16 cellular contexts compared by ENCODE assay signal in genomic region chr21:39319251-39319756, GRCh38. TPM values are rescaled to one million over a fixed set of nuclear protein-coding genes. Genes with fewer than 3 reads are reported as not detected.
A peak's percentile ranks its signal among the peaks of the same experiment; 100 is the strongest.
DNase-seq lines count a peak whose midpoint lies in the region; ATAC-seq and TF ChIP-seq lines count a peak whose summit lies in the region.
"Had no signal": no experiment of that assay in that cellular context is flagged by ENCODE, and none has a peak within 500 bp of the region (broad histone marks: within the 10 kb centered on the region; RNA-seq: fewer than 3 reads in every experiment).

No MANE protein-coding gene starts in this region.

- H3K4me1 Mint-ChIP-seq in GM23338, result peaks cover 4% of the 10 kb centered on the region; the same call in 2 of the 3 replicates
- H3K4me1 Mint-ChIP-seq in naive thymus-derived CD4-positive, alpha-beta T cell, result peaks cover 10 to 15% (median 14%) of the 10 kb centered on the region in 7 donors

- H3K9ac ChIP-seq in rectal smooth muscle tissue (ENCODE audit: low read length), result no peak overlapping the region

- H3K27me3 ChIP-seq in DOHH2 (ENCODE audit: control insufficient read depth, low read length) (no peaks in the 10 kb centered on the region), right cardiac atrium (ENCODE audit: control insufficient read depth, insufficient read depth) (no peaks in the 10 kb centered on the region), rectal smooth muscle tissue (ENCODE audit: control insufficient read depth, insufficient read depth, low read length) (no peaks in the 10 kb centered on the region), GM23338 (ENCODE audit: insufficient read depth) (no peaks in the 10 kb centered on the region)
- H3K27me3 ChIP-seq in naive thymus-derived CD4-positive, alpha-beta T cell (ENCODE audit: control insufficient read depth in 2 of 2, insufficient read depth in 2 of 2, low read length in 2 of 2), result no peaks in the 10 kb centered on the region
- H3K27me3 ChIP-seq: brain microvascular endothelial cell had no signal

- H3K4me1 ChIP-seq in DOHH2 (ENCODE audit: control insufficient read depth, low read length) (peaks cover 100% of the 10 kb centered on the region), right cardiac atrium (ENCODE audit: control insufficient read depth, insufficient read depth, low read length) (peaks cover 8% of the 10 kb centered on the region), rectal smooth muscle tissue (ENCODE audit: control insufficient read depth, insufficient read depth, low read length) (peaks cover 7% of the 10 kb centered on the region), GM23338 (ENCODE audit: insufficient read depth) (peaks cover 4% of the 10 kb centered on the region; the same call in 1 of the 2 replicates)
- peaks cover 4% of the 10 kb centered on the region in 2 donors for H3K4me1 ChIP-seq in naive thymus-derived CD4-positive, alpha-beta T cell (ENCODE audit: control insufficient read depth in 2 of 2, insufficient read depth in 2 of 2, low read length in 2 of 2)

- CTCF ChIA-PET in naive thymus-derived CD4-positive, alpha-beta T cell (lab: Charles Lee), result interaction anchor here (0.7 kb wide), 1 partner anchor 71 kb away, joined by 3 read pairs; no protein-coding TSS in a partner anchor

- peaks cover 27% of the 10 kb centered on the region for H3K79me2 ChIP-seq in DOHH2 (ENCODE audit: control insufficient read depth, low read length)
- no peaks in the 10 kb centered on the region; the same call in 1 of the 2 replicates for H3K79me2 ChIP-seq in GM23338 (replicated peaks; ENCODE audit: insufficient read depth)

- 30% methylated on average over 6 of the region's 6 CpGs for WGBS in right cardiac atrium

- no peaks in the 10 kb centered on the region for H3K9me3 Mint-ChIP-seq in GM23338
- H3K9me3 Mint-ChIP-seq in naive thymus-derived CD4-positive, alpha-beta T cell, result peaks cover 0 to 4% (median 0%) of the 10 kb centered on the region in 11 donors

- DNase-seq in amniotic epithelial cell (ENCODE audit: low read depth) (peak; percentile 51), right cardiac atrium (peak; percentile 30 to 81 (median 78)), GM23338 (ENCODE audit: low spot score) (no peak)
- no peak for DNase-seq in naive thymus-derived CD4-positive, alpha-beta T cell
- DNase-seq: activated CD8-positive, alpha-beta T cell treated with anti-CD3 and anti-CD28 coated beads, Interleukin-2, amount 10 ng/mL, durations not matched to agents 7 days and 5 days; activated effector memory CD4-positive, alpha-beta T cell treated with anti-CD3 and anti-CD28 coated beads, Interleukin-2, amount 50 U/mL, for 16 hours; brain microvascular endothelial cell; effector CD4-positive, alpha-beta T cell; NCI-H187; SIG-M5; stimulated activated CD8-positive, alpha-beta memory T cell treated with anti-CD3 and anti-CD28 coated beads, Interleukin-4, amount 100 ng/mL, for 48 hours had no signal

- H3K4me2 ChIP-seq in DOHH2 (ENCODE audit: low read length) (peak overlapping the region; percentile 97), GM23338 (no peak overlapping the region)

- H3K36me3 ChIP-seq in DOHH2 (ENCODE audit: control insufficient read depth, low read length), result peaks cover 8% of the 10 kb centered on the region
- no peaks in the 10 kb centered on the region for H3K36me3 ChIP-seq in rectal smooth muscle tissue (ENCODE audit: control insufficient read depth, insufficient read depth, low read length)
- no peaks in the 10 kb centered on the region for H3K36me3 ChIP-seq in GM23338 (ENCODE audit: insufficient read depth)
- H3K36me3 ChIP-seq in naive thymus-derived CD4-positive, alpha-beta T cell (ENCODE audit: control insufficient read depth in 2 of 3, insufficient read depth in 3 of 3, low read length in 3 of 3), result no peaks in the 10 kb centered on the region
- H3K36me3 ChIP-seq: brain microvascular endothelial cell had no signal

- no peak for TF ChIP-seq CTCF in DOHH2 (IDR thresholded peaks at IDR 0.05; ENCODE audit: low read depth, low read length, poor library complexity, severe bottlenecking)
- TF ChIP-seq CTCF in GM23338 (conservative IDR thresholded peaks at IDR 0.05; ENCODE audit: low read depth in 2 of 2), result no peak

- H3K27ac ChIP-seq in DOHH2 (ENCODE audit: low read depth, low read length) (peak overlapping the region; percentile 96), right cardiac atrium (ENCODE audit: low read length) (peak overlapping the region; percentile 63), rectal smooth muscle tissue (ENCODE audit: low read depth, low read length) (peak overlapping the region; percentile 67), GM23338 (ENCODE audit: low read depth) (no peak overlapping the region)
- H3K27ac ChIP-seq in naive thymus-derived CD4-positive, alpha-beta T cell (ENCODE audit: low read depth, low read length), result no peak overlapping the region
- H3K27ac ChIP-seq: brain microvascular endothelial cell had no signal

- H3K9me3 ChIP-seq in DOHH2 (ENCODE audit: control insufficient read depth, insufficient read depth, low read length) (no peaks in the 10 kb centered on the region), right cardiac atrium (ENCODE audit: control insufficient read depth, low read length) (no peaks in the 10 kb centered on the region)
- H3K9me3 ChIP-seq in naive thymus-derived CD4-positive, alpha-beta T cell (ENCODE audit: control insufficient read depth in 2 of 3, low read length in 3 of 3), result no peaks in the 10 kb centered on the region

- peaks cover 60% of the 10 kb centered on the region for H3F3A ChIP-seq in DOHH2 (ENCODE audit: control insufficient read depth, insufficient read depth)
- H3F3A ChIP-seq in GM23338 (replicated peaks; ENCODE audit: low read depth), result peaks cover 4% of the 10 kb centered on the region; the same call in 1 of the 2 replicates

- H3K27me3 Mint-ChIP-seq in GM23338 (ENCODE audit: insufficient read depth, low read depth, poor library complexity), result peaks cover 5% of the 10 kb centered on the region
- H3K27me3 Mint-ChIP-seq in naive thymus-derived CD4-positive, alpha-beta T cell, result no peaks in the 10 kb centered on the region

- peak overlapping the region; percentile 75 for H3K4me3 ChIP-seq in DOHH2 (ENCODE audit: low read length)
- H3K4me3 ChIP-seq in right cardiac atrium (ENCODE audit: low read length), result no peak overlapping the region
- H3K4me3 ChIP-seq in rectal smooth muscle tissue (ENCODE audit: low read length), result no peak overlapping the region
- no peak overlapping the region for H3K4me3 ChIP-seq in GM23338
- no peak overlapping the region for H3K4me3 ChIP-seq in naive thymus-derived CD4-positive, alpha-beta T cell (ENCODE audit: low read length)
- H3K4me3 ChIP-seq: GM12878 had no signal

- H3K4me3 Mint-ChIP-seq in GM23338, result no peak overlapping the region
- no peak overlapping the region for H3K4me3 Mint-ChIP-seq in naive thymus-derived CD4-positive, alpha-beta T cell
- H3K4me3 Mint-ChIP-seq: activated CD8-positive, alpha-beta T cell treated with anti-CD3 and anti-CD28 coated beads, Interleukin-2, amount 10 ng/mL, durations not matched to agents 7 days and 5 days had no signal

- H3K9me2 ChIP-seq in DOHH2 (replicated peaks; ENCODE audit: control insufficient read depth, low read length) (no peaks in the 10 kb centered on the region), GM23338 (ENCODE audit: insufficient read depth) (no peaks in the 10 kb centered on the region)

- intact Hi-C loops in right cardiac atrium (cut with DNase I), result loop anchor here in 2 of 4 donors (10.0 kb wide), 1 partner anchor 65 kb away; a partner anchor contains a TSS
- intact Hi-C loops in naive thymus-derived CD4-positive, alpha-beta T cell (cut with micrococcal nuclease), result loop anchor here in 1 of 2 donors (10.0 kb wide), 1 partner anchor 1755 kb away; no protein-coding TSS in a partner anchor

- no peaks in the 10 kb centered on the region; the same call in 2 of the 3 replicates for H3K36me3 Mint-ChIP-seq in GM23338 (ENCODE audit: low read depth)
- H3K36me3 Mint-ChIP-seq in naive thymus-derived CD4-positive, alpha-beta T cell, result no peaks in the 10 kb centered on the region

- H3K27ac Mint-ChIP-seq in GM23338, result no peak overlapping the region; the same call in 1 of the 2 replicates
- H3K27ac Mint-ChIP-seq in naive thymus-derived CD4-positive, alpha-beta T cell, result no peak overlapping the region
- H3K27ac Mint-ChIP-seq: activated CD8-positive, alpha-beta T cell treated with anti-CD3 and anti-CD28 coated beads, Interleukin-2, amount 10 ng/mL, durations not matched to agents 7 days and 5 days had no signal

- ATAC-seq in right cardiac atrium, result peak; percentile 64 to 85
- no peak for ATAC-seq in GM23338
- ATAC-seq in GM21526 (IDR thresholded peaks at IDR 0.05; ENCODE audit: low FRiP score, unreplicated experiment), result no peak
- no peak for ATAC-seq in GM21390 (IDR thresholded peaks at IDR 0.05; ENCODE audit: unreplicated experiment)
- ATAC-seq in naive thymus-derived CD4-positive, alpha-beta T cell, result no peak
- ATAC-seq: activated CD8-positive, alpha-beta T cell treated with anti-CD3 and anti-CD28 coated beads, Interleukin-2, amount 10 ng/mL, durations not matched to agents 7 days and 5 days; GM12878 had no signal

- POLR2A ChIA-PET in naive thymus-derived CD4-positive, alpha-beta T cell (lab: Charles Lee), result interaction anchor here (0.6 to 1.1 kb wide), 3 partner anchors 19 to 30 kb away, joined by 3 to 4 read pairs (median 4); no protein-coding TSS in a partner anchor

- no peaks in the 10 kb centered on the region for H4K20me1 ChIP-seq in DOHH2 (ENCODE audit: control insufficient read depth, insufficient read depth, low read depth, low read length)
- H4K20me1 ChIP-seq in GM23338 (replicated peaks; ENCODE audit: insufficient read depth), result no peaks in the 10 kb centered on the region

- H2AFZ ChIP-seq in GM23338, result no peak overlapping the region

TF ChIP-seq in GM23338, 12 proteins besides CTCF, POLR2A, EP300 and RAD21 (continues in another document):
- TF ChIP-seq EZH2 (IDR thresholded peaks at IDR 0.05; ENCODE audit: low read depth, unreplicated experiment) (no peak), POLR2AphosphoS5 (IDR thresholded peaks at IDR 0.05; ENCODE audit: low read depth) (no peak)

RNA-seq across cellular contexts. Expression of gene BRWD1, which starts 5.9 kb away (rescaled TPM):
- 10 to 100 TPM; 31.0 to 36.9 (median 32.7) TPM for total RNA-seq in right cardiac atrium
- polyA plus RNA-seq in right cardiac atrium (13.4 TPM), GM23338 (2016; fragmentation: Nextera tagmentation; extraction: Ambion mirVana) (26.4 and 35.2 TPM in 2 replicates)
- 75.5 and 81.9 TPM in 2 replicates for total RNA-seq in GM23338 (2014; rRNA removed; shearing (Covaris generic))
- 100 to 1,000 TPM in 1 of 5 experiments, 10 to 100 TPM in 4; 41.1 to 108 (median 83.9) TPM for total RNA-seq in naive thymus-derived CD4-positive, alpha-beta T cell
- polyA plus RNA-seq in naive thymus-derived CD4-positive, alpha-beta T cell, result 10 to 100 TPM; 27.4 to 46.3 TPM

RNA-seq across cellular contexts. Expression of gene HMGN1, which starts 29.6 kb away (rescaled TPM):
- 10 to 100 TPM; 66.5 to 84.6 (median 80.8) TPM for total RNA-seq in right cardiac atrium
- 50.7 TPM for polyA plus RNA-seq in right cardiac atrium
- total RNA-seq in GM23338 (2014; rRNA removed; shearing (Covaris generic)), result 403 and 462 TPM in 2 replicates
- 800 and 889 TPM in 2 replicates for polyA plus RNA-seq in GM23338 (2016; fragmentation: Nextera tagmentation; extraction: Ambion mirVana)
- 100 to 1,000 TPM; 198 to 310 (median 262) TPM for total RNA-seq in naive thymus-derived CD4-positive, alpha-beta T cell
- polyA plus RNA-seq in naive thymus-derived CD4-positive, alpha-beta T cell, result 100 to 1,000 TPM; 198 to 286 TPM

Comparison
In these comparisons a context has a peak if more than half of its experiments do, and no peak if none do; other contexts are left out.
1. H3K27ac ChIP-seq: peak in DOHH2 (single experiment), right cardiac atrium (single experiment) and rectal smooth muscle tissue (single experiment); none in GM23338 (single experiment) and naive thymus-derived CD4-positive, alpha-beta T cell (single experiment).
2. DNase-seq: peak in amniotic epithelial cell (single experiment) and right cardiac atrium (3 of 3); none in GM23338 (single experiment) and naive thymus-derived CD4-positive, alpha-beta T cell (0 of 9).
3. ATAC-seq: peak in right cardiac atrium (2 of 2); none in GM23338 (single experiment), GM21526 (single experiment), GM21390 (single experiment) and naive thymus-derived CD4-positive, alpha-beta T cell (single experiment).